ENCODE assay signal across 13 cellular contexts in genomic region chr12:96420255-96420930, GRCh38. TPM values are rescaled to one million over a fixed set of nuclear protein-coding genes. Genes with fewer than 3 reads are reported as not detected.
DNase-seq lines count a peak whose midpoint lies in the region; ATAC-seq, FAIRE-seq and TF ChIP-seq lines count a peak whose summit lies in the region.
"Had no signal": no experiment of that assay in that cellular context is flagged by ENCODE, and none has a peak within 500 bp of the region (broad histone marks: within the 10 kb centered on the region; RNA-seq: fewer than 3 reads in every experiment).

No MANE protein-coding gene starts in this region.

- RAD21 ChIA-PET in GM12878 (lab: Charles Lee; ENCODE audit: unreplicated experiment): interaction anchor here (1.0 to 1.7 kb wide), 3 partner anchors 13 to 96 kb away, joined by 3 to 9 read pairs (median 6); no protein-coding TSS in a partner anchor

- BruUV-seq in GM12878 (replicated peaks; lab: Mats Ljungman, UMichigan): no TSS peak

- in situ Hi-C loops in GM12878 (cut with MboI): no loop called here

- H3K4me3 Mint-ChIP-seq in CD4-positive, alpha-beta T cell: no peak overlapping the region

- H2AFZ ChIP-seq in GM12878 (ENCODE audit: control insufficient read depth, low read depth, low read length): peak overlapping the region; percentile 9
- no peak overlapping the region for H2AFZ ChIP-seq in neural cell (ENCODE audit: low read depth, low read length)
- H2AFZ ChIP-seq: parathyroid adenoma had no signal

- no peak for ATAC-seq in CD4-positive, alpha-beta T cell (ENCODE audit: poor library complexity)
- peak; percentile 16 for ATAC-seq in HG03159 (IDR thresholded peaks at IDR 0.05; ENCODE audit: unreplicated experiment)
- no peak for ATAC-seq in GM12878
- no peak for ATAC-seq in GM19467 (IDR thresholded peaks at IDR 0.05; ENCODE audit: unreplicated experiment)
- no peak for ATAC-seq in HG03342 (IDR thresholded peaks at IDR 0.05; ENCODE audit: unreplicated experiment)
- ATAC-seq: esophagus mucosa had no signal

- POLR2A ChIA-PET in CD4-positive, alpha-beta T cell (lab: Charles Lee): interaction anchor here (0.6 to 1.6 kb wide), 2 partner anchors 25 to 215 kb away, joined by 4 to 7 read pairs; no protein-coding TSS in a partner anchor
- POLR2A ChIA-PET in GM12878 (lab: Charles Lee): interaction anchor here (0.5 kb wide), 1 partner anchor 27 kb away, joined by 4 read pairs; no protein-coding TSS in a partner anchor

- TF ChIP-seq EP300 in GM12878 (IDR thresholded peaks at IDR 0.05; ENCODE audit: borderline replicate concordance in 1 of 2, control insufficient read depth in 1 of 2, low read depth in 2 of 2, low read length in 2 of 2) (no peak), neural cell (conservative IDR thresholded peaks at IDR 0.05; ENCODE audit: poor library complexity, severe bottlenecking) (no peak)

- CTCF ChIA-PET in CD4-positive, alpha-beta T cell (lab: Charles Lee): interaction anchor here (1.3 kb wide), 1 partner anchor 19 kb away, joined by 6 read pairs; no protein-coding TSS in a partner anchor
- CTCF ChIA-PET in GM12878 (lab: Yijun Ruan, JAX): interaction anchor here (0.6 to 1.6 kb wide), 2 partner anchors 22 to 971 kb away, joined by 4 to 5 read pairs; no protein-coding TSS in a partner anchor

- peaks cover 23% of the 10 kb centered on the region for H3K4me1 Mint-ChIP-seq in CD4-positive, alpha-beta T cell (ENCODE audit: low read depth)

- H3K4me3 ChIP-seq in GM12878: no peak overlapping the region; the same call in 1 of the 2 replicates
- no peak overlapping the region for H3K4me3 ChIP-seq in neural cell (ENCODE audit: low read length)
- H3K4me3 ChIP-seq: MG63 had no signal

- TF ChIP-seq POLR2A in GM12878 (IDR thresholded peaks at IDR 0.05; ENCODE audit: low read depth, low read length): no peak

- no peaks in the 10 kb centered on the region for H3K27me3 Mint-ChIP-seq in CD4-positive, alpha-beta T cell

- H3K9me3 Mint-ChIP-seq in CD4-positive, alpha-beta T cell: no peaks in the 10 kb centered on the region

- no peaks in the 10 kb centered on the region for H4K20me1 ChIP-seq in GM12878 (ENCODE audit: control insufficient read depth, insufficient read depth)
- H4K20me1 ChIP-seq in neural cell (ENCODE audit: insufficient read depth): no peaks in the 10 kb centered on the region

- H3K27ac ChIP-seq in CD4-positive, alpha-beta T cell (ENCODE audit: low read depth, low read length): no peak overlapping the region
- H3K27ac ChIP-seq in GM12878 (ENCODE audit: control insufficient read depth, insufficient read depth) (no peak overlapping the region), neural cell (ENCODE audit: low read length) (no peak overlapping the region)
- H3K27ac ChIP-seq: parathyroid adenoma had no signal

- H3K9me3 ChIP-seq in CD4-positive, alpha-beta T cell (ENCODE audit: control insufficient read depth, low read length): no peaks in the 10 kb centered on the region
- no peaks in the 10 kb centered on the region for H3K9me3 ChIP-seq in GM12878 (replicated peaks; ENCODE audit: control insufficient read depth, insufficient read depth, low read length)
- H3K9me3 ChIP-seq in neural cell (ENCODE audit: low read length): no peaks in the 10 kb centered on the region
- H3K9me3 ChIP-seq: MG63 had no signal

- DNase-seq in CD4-positive, alpha-beta T cell: no peak
- no peak for DNase-seq in GM12878 (ENCODE audit: low read depth, low spot score)
- no peak for DNase-seq in stimulated activated CD4-positive, alpha-beta T cell treated with anti-CD3 and anti-CD28 coated beads, Interleukin-2, amount 100 ng/mL, for 48 hours
- no peak for DNase-seq in stimulated activated CD4-positive, alpha-beta T cell treated with anti-CD3 and anti-CD28 coated beads, Interleukin-4, amount 100 ng/mL, for 1 hour
- DNase-seq: activated CD8-positive, alpha-beta memory T cell treated with anti-CD3 and anti-CD28 coated beads, Interleukin-2, amount 50 U/mL, for 4 hours; mesendoderm; MG63 had no signal

- WGBS in GM12878 (ENCODE audit: insufficient coverage, insufficient replicate concordance, low lambda C conversion rate, missing lambda C conversion rate): 75% methylated on average over 9 of the region's 9 CpGs

- SMC1A ChIA-PET in GM12878 (lab: Charles Lee; ENCODE audit: uncharacterized antibody, unreplicated experiment): interaction anchor here (1.1 to 4.0 kb wide), 5 partner anchors 13 to 96 kb away, joined by 3 to 19 read pairs (median 4); no protein-coding TSS in a partner anchor

- TF ChIP-seq RAD21 in GM12878 (IDR thresholded peaks at IDR 0.05; ENCODE audit: insufficient read depth, low read depth, low read length): no peak
- TF ChIP-seq RAD21 in neural cell (conservative IDR thresholded peaks at IDR 0.05): no peak

- H3K27ac Mint-ChIP-seq in CD4-positive, alpha-beta T cell: peak overlapping the region; percentile 81

- no peak for TF ChIP-seq CTCF in CD4-positive, alpha-beta T cell (IDR thresholded peaks at IDR 0.05)
- TF ChIP-seq CTCF in GM12878 (IDR thresholded peaks at IDR 0.05 in 2 of 3, conservative IDR thresholded peaks at IDR 0.05 in 1 of 3; ENCODE audit: control insufficient read depth in 2 of 3, extremely low read depth in 1 of 3, insufficient read depth in 1 of 3, low read depth in 3 of 3, low read length in 3 of 3) (no peak), neural cell (IDR thresholded peaks at IDR 0.05; ENCODE audit: poor library complexity, severe bottlenecking) (no peak)

- H3K36me3 ChIP-seq in GM12878 (ENCODE audit: control insufficient read depth in 2 of 2, insufficient read depth in 2 of 2, low read length in 1 of 2) (no peaks in the 10 kb centered on the region), neural cell (ENCODE audit: insufficient read depth, low read length) (no peaks in the 10 kb centered on the region)
- H3K36me3 ChIP-seq: MG63 had no signal

- H3K4me2 ChIP-seq in GM12878 (ENCODE audit: control insufficient read depth, insufficient read depth) (peak overlapping the region; percentile 19), neural cell (ENCODE audit: low read length) (no peak overlapping the region)

- no peaks in the 10 kb centered on the region for H3K36me3 Mint-ChIP-seq in CD4-positive, alpha-beta T cell (ENCODE audit: low read depth)

- intact Hi-C loops in CD4-positive, alpha-beta T cell (cut with DNase I, micrococcal nuclease): no loop called here
- intact Hi-C loops in GM12878 (cut with micrococcal nuclease; ENCODE audit: unreplicated experiment): no loop called here

- H3K9me2 ChIP-seq in neural cell (ENCODE audit: insufficient read depth, low read length): no peaks in the 10 kb centered on the region

- no peaks in the 10 kb centered on the region for H3K27me3 ChIP-seq in CD4-positive, alpha-beta T cell (ENCODE audit: control insufficient read depth, insufficient read depth, low read length)
- H3K27me3 ChIP-seq in GM12878 (replicated peaks in 1 of 2; ENCODE audit: control insufficient read depth in 2 of 2, insufficient read depth in 2 of 2, low read length in 1 of 2) (no peaks in the 10 kb centered on the region), neural cell (ENCODE audit: insufficient read depth, low read depth, low read length) (no peaks in the 10 kb centered on the region)
- H3K27me3 ChIP-seq: MG63 had no signal

- H3K79me2 ChIP-seq in GM12878 (ENCODE audit: control insufficient read depth, insufficient read depth, low read length) (no peaks in the 10 kb centered on the region), neural cell (replicated peaks; ENCODE audit: insufficient read depth, low read length) (no peaks in the 10 kb centered on the region)
- H3K79me2 ChIP-seq: parathyroid adenoma had no signal

- no peaks in the 10 kb centered on the region for H3F3A ChIP-seq in neural cell (ENCODE audit: insufficient read depth, low read length, poor library complexity, severe bottlenecking)

- H3K9ac ChIP-seq in GM12878 (ENCODE audit: control insufficient read depth, insufficient read depth, low read length) (no peak overlapping the region), neural cell (ENCODE audit: low read length) (no peak overlapping the region)
- H3K9ac ChIP-seq: parathyroid adenoma had no signal

- H3K4me1 ChIP-seq in GM12878 (ENCODE audit: control insufficient read depth, insufficient read depth, low read length): peaks cover 25% of the 10 kb centered on the region
- H3K4me1 ChIP-seq: parathyroid adenoma had no signal

- FAIRE-seq in GM12878 (lab: Jason Lieb, UNC): no peak

TF ChIP-seq in GM12878, 131 proteins besides CTCF, POLR2A, EP300 and RAD21 (continues in another document):
- TF ChIP-seq SUPT20H (IDR thresholded peaks at IDR 0.05; ENCODE audit: borderline replicate concordance, control insufficient read depth, low read depth, low read length) (no peak), BACH1 (IDR thresholded peaks at IDR 0.05; ENCODE audit: borderline replicate concordance) (no peak), BHLHE40 (IDR thresholded peaks at IDR 0.05; ENCODE audit: borderline replicate concordance in 1 of 2, low read depth in 2 of 2, low read length in 1 of 2) (no peak), LARP7 (IDR thresholded peaks at IDR 0.05) (no peak)

TF ChIP-seq in neural cell, 6 proteins besides CTCF, POLR2A, EP300 and RAD21 (continues in another document):
- TF ChIP-seq EZH2 (IDR thresholded peaks at IDR 0.05; ENCODE audit: borderline replicate concordance, insufficient read depth, low read length, poor library complexity, severe bottlenecking) (no peak), POLR2AphosphoS5 (IDR thresholded peaks at IDR 0.05) (no peak), SMC3 (conservative IDR thresholded peaks at IDR 0.05; ENCODE audit: poor library complexity) (no peak), TAF1 (IDR thresholded peaks at IDR 0.05; ENCODE audit: low read depth) (no peak)

RNA-seq across cellular contexts. Expression of gene CDK17, which starts 20.2 kb away (rescaled TPM):
- total RNA-seq in CD4-positive, alpha-beta T cell: 100 to 1,000 TPM; 112 to 113 TPM
- total RNA-seq in GM12878 (2013; cell fraction: nucleolus; rRNA removed): 336 and 338 TPM in 2 replicates
- total RNA-seq in GM12878 (2014; rRNA removed) (20.7 and 27.2 TPM in 2 replicates), GM12878 (2014; rRNA removed; fragmentation: Illumina TruSeq; extraction: Trizol) (30.7 and 35.2 TPM in 2 replicates), GM12878 (2021) (22.5 and 24.1 TPM in 2 replicates)
- polyA plus RNA-seq in GM12878 (2011; ENCODE audit: low read depth): 7.0 TPM
- polyA plus RNA-seq in GM12878 (2011; rRNA removed) (45.6 and 58.6 TPM in 2 replicates), GM12878 (2014; fragmentation: Illumina TruSeq; extraction: Trizol) (25.2 and 51.7 TPM in 2 replicates), GM12878 (2014; fragmentation: Nextera tagmentation; extraction: Ambion mirVana) (1 to 10 TPM; 5.6 to 6.1 TPM), GM12878 (2014; rRNA removed) (10.3 and 14.6 TPM in 2 replicates), GM12878 (2016; fragmentation: Nextera tagmentation; extraction: Ambion mirVana) (10 to 100 TPM; 15.9 to 16.0 TPM), neural cell (119 and 133 TPM in 2 replicates)
- polyA plus RNA-seq in GM12878 (2011; cell fraction: cytosol; rRNA removed): 15.6 and 23.9 TPM in 2 replicates
- polyA plus RNA-seq in GM12878 (2011; cell fraction: nucleus; rRNA removed): 35.5 and 43.7 TPM in 2 replicates
- 11.3 and 18.1 TPM in 2 replicates for polyA plus RNA-seq in GM12878 (2012)
- 94.9 and 124 TPM in 2 replicates for polyA minus RNA-seq in GM12878 (2011; rRNA and poly(A)+ RNA removed)
- polyA minus RNA-seq in GM12878 (2011; cell fraction: cytosol; rRNA and poly(A)+ RNA removed): 39.3 and 40.5 TPM in 2 replicates
- 120 and 158 TPM in 2 replicates for polyA minus RNA-seq in GM12878 (2011; cell fraction: nucleus; rRNA and poly(A)+ RNA removed)
- polyA minus RNA-seq in neural cell: 224 and 237 TPM in 2 replicates
